ENCODE assay signal across 32 cellular contexts in genomic region chr5:98397081-98397480, GRCh38.
DNase-seq lines count a peak whose midpoint lies in the region; ATAC-seq and TF ChIP-seq lines count a peak whose summit lies in the region.
"Had no signal": no experiment of that assay in that cellular context is flagged by ENCODE, and none has a peak within 500 bp of the region (broad histone marks: within the 10 kb centered on the region; RNA-seq: fewer than 3 reads in every experiment).

No MANE protein-coding gene starts in this region.

- no peak overlapping the region for H2AFZ ChIP-seq in mammary epithelial cell (ENCODE audit: low read depth, low read length)

- no peaks in the 10 kb centered on the region for H3K36me3 ChIP-seq in mammary epithelial cell (ENCODE audit: insufficient read depth, low read length)
- H3K36me3 ChIP-seq in breast epithelium = no peaks in the 10 kb centered on the region
- H3K36me3 ChIP-seq in brain microvascular endothelial cell (replicated peaks) = no peaks in the 10 kb centered on the region
- H3K36me3 ChIP-seq in heart right ventricle = no peaks in the 10 kb centered on the region
- H3K36me3 ChIP-seq: heart left ventricle, left ventricle myocardium inferior had no signal

- peak; percentile 26 for DNase-seq in mammary epithelial cell
- DNase-seq in breast epithelium (ENCODE audit: low spot score in 2 of 2) = no peak
- peak; percentile 15 for DNase-seq in brain microvascular endothelial cell
- peak; percentile 21 for DNase-seq in fibroblast of villous mesenchyme (ENCODE audit: low read depth)
- DNase-seq in GM13977 (ENCODE audit: low spot score) = no peak
- no peak for DNase-seq in heart right ventricle
- DNase-seq: activated CD4-positive, alpha-beta T cell treated with anti-CD3 and anti-CD28 coated beads for 1 hour; activated naive CD4-positive, alpha-beta T cell treated with anti-CD3 and anti-CD28 coated beads, Interleukin-2, amount 10 ng/mL, durations not matched to agents 7 days and 5 days; activated T-cell treated with anti-CD3 and anti-CD28 coated beads, Interleukin-2, amount 50 U/mL, for 72 hours; body of pancreas; cortex of kidney; DMS 273 treated with DMSO at 0.1 percent for 48 hours; GDM1; H9; heart left ventricle; Kasumi-1; left ventricle myocardium inferior; mucosa of descending colon; NCI-H1092; NCI-H2029 treated with DMSO at 0.1 percent for 48 hours; NCI-H345; NCI-H82; OCI-M1; psoas muscle; SHP77; stimulated activated CD4-positive, alpha-beta T cell treated with anti-CD3 and anti-CD28 coated beads, Interleukin-4, amount 100 ng/mL, for 24 hours; trophoblast cell had no signal

- no peaks in the 10 kb centered on the region for H4K20me1 ChIP-seq in mammary epithelial cell (ENCODE audit: insufficient read depth, low read length)

- H3K9me3 ChIP-seq in mammary epithelial cell (replicated peaks; ENCODE audit: insufficient read depth, low read length) (no peaks in the 10 kb centered on the region), breast epithelium (no peaks in the 10 kb centered on the region), heart right ventricle (peaks cover 0 to 4% (median 0%) of the 10 kb centered on the region in 11 donors)
- H3K9me3 ChIP-seq: body of pancreas, heart left ventricle, mucosa of descending colon, psoas muscle had no signal

- no peak for TF ChIP-seq POLR2A in breast epithelium (IDR thresholded peaks at IDR 0.05)
- no peak for TF ChIP-seq POLR2A in GM18505 (IDR thresholded peaks at IDR 0.05; ENCODE audit: borderline replicate concordance, extremely low read depth, insufficient read depth, insufficient read length)

- intact Hi-C loops in mammary epithelial cell (cut with micrococcal nuclease) (no loop called here), breast epithelium (cut with DNase I; ENCODE audit: low total_unique reads) (no loop called here), heart right ventricle (cut with DNase I) (no loop called here)

- H3K9ac ChIP-seq in mammary epithelial cell (ENCODE audit: insufficient read depth, low read length) = no peak overlapping the region

- no peak overlapping the region for H3K4me2 ChIP-seq in mammary epithelial cell (ENCODE audit: insufficient read depth, low read depth, low read length)

- H3K27me3 ChIP-seq in mammary epithelial cell (ENCODE audit: insufficient read depth, low read length) (no peaks in the 10 kb centered on the region), breast epithelium (no peaks in the 10 kb centered on the region), brain microvascular endothelial cell (replicated peaks) (no peaks in the 10 kb centered on the region), heart right ventricle (no peaks in the 10 kb centered on the region)
- H3K27me3 ChIP-seq: body of pancreas, heart left ventricle had no signal

- dilution Hi-C loops in mammary epithelial cell (cut with HindIII; ENCODE audit: low sequenced_read_pairs) = no loop called here

- no peaks in the 10 kb centered on the region for H3K79me2 ChIP-seq in mammary epithelial cell (ENCODE audit: insufficient read depth, low read length)

- ATAC-seq in GM21723 (IDR thresholded peaks at IDR 0.05; ENCODE audit: unreplicated experiment) = no peak
- no peak for ATAC-seq in GM18505 (IDR thresholded peaks at IDR 0.05; ENCODE audit: unreplicated experiment)
- ATAC-seq in heart right ventricle = no peak
- ATAC-seq: activated T-cell treated with anti-CD3 and anti-CD28 coated beads, Interleukin-2, amount 50 U/mL, for 72 hours; body of pancreas; GM12878; heart left ventricle; mucosa of descending colon; psoas muscle had no signal

- H3K4me3 ChIP-seq in mammary epithelial cell (replicated peaks in 1 of 3; ENCODE audit: insufficient read depth in 1 of 3, low read depth in 2 of 3, low read length in 3 of 3) (no peak overlapping the region), breast epithelium (no peak overlapping the region), brain microvascular endothelial cell (ENCODE audit: low read depth, low read length) (no peak overlapping the region), fibroblast of villous mesenchyme (ENCODE audit: low read depth, low read length) (no peak overlapping the region), heart right ventricle (no peak overlapping the region)
- H3K4me3 ChIP-seq: body of pancreas, GM12878, heart left ventricle, left ventricle myocardium inferior, mucosa of descending colon, psoas muscle had no signal

- H3K4me1 ChIP-seq in mammary epithelial cell (ENCODE audit: insufficient read depth, low read length) = no peaks in the 10 kb centered on the region
- no peaks in the 10 kb centered on the region for H3K4me1 ChIP-seq in breast epithelium
- no peaks in the 10 kb centered on the region for H3K4me1 ChIP-seq in heart right ventricle
- H3K4me1 ChIP-seq: body of pancreas, heart left ventricle, left ventricle myocardium inferior, psoas muscle had no signal

- H3K27ac ChIP-seq in mammary epithelial cell (ENCODE audit: insufficient read depth, low read depth, low read length) (no peak overlapping the region), breast epithelium (no peak overlapping the region), brain microvascular endothelial cell (no peak overlapping the region), heart right ventricle (no peak overlapping the region)
- H3K27ac ChIP-seq: 22Rv1, body of pancreas, epithelial cell of prostate, heart left ventricle, left ventricle myocardium inferior, psoas muscle had no signal

- no TSS peak for BruUV-seq in mammary epithelial cell (replicated peaks; lab: Mats Ljungman, UMichigan)

- TF ChIP-seq CTCF in mammary epithelial cell (conservative IDR thresholded peaks at IDR 0.05 in 1 of 2, IDR thresholded peaks at IDR 0.05 in 1 of 2; ENCODE audit: extremely low read depth in 1 of 2, insufficient read depth in 1 of 2, low read depth in 1 of 2, low read length in 2 of 2) = no peak
- no peak for TF ChIP-seq CTCF in breast epithelium (IDR thresholded peaks at IDR 0.05)
- no peak for TF ChIP-seq CTCF in brain microvascular endothelial cell (IDR thresholded peaks at IDR 0.05; ENCODE audit: low read depth, low read length, missing control alignments)
- no peak for TF ChIP-seq CTCF in fibroblast of villous mesenchyme (IDR thresholded peaks at IDR 0.05; ENCODE audit: insufficient read depth, low read depth, low read length)
- no peak for TF ChIP-seq CTCF in GM13977 (IDR thresholded peaks at IDR 0.05; ENCODE audit: extremely low read depth, insufficient read depth, missing control alignments)
- TF ChIP-seq CTCF in heart right ventricle (IDR thresholded peaks at IDR 0.05) = no peak

- CTCF ChIA-PET in mammary epithelial cell (lab: Charles Lee; ENCODE audit: low non-redundant PET) = no interaction called here

- 8% methylated on average over 3 of the region's 3 CpGs for WGBS in mammary epithelial cell (ENCODE audit: low coverage, missing lambda C conversion rate)
- 66 to 77% methylated on average over 3 of the region's 3 CpGs for WGBS in heart right ventricle, 2 donors

- in situ Hi-C loops in mammary epithelial cell (cut with MboI; ENCODE audit: low sequenced_read_pairs in 2 of 2) (no loop called here), brain microvascular endothelial cell (cut with HindIII; ENCODE audit: low pct_ligation_motif_present, low sequenced_read_pairs) (no loop called here), GM13977 (cut with MboI; ENCODE audit: low pct_unique_long_range_greater_than_20kb, low sequenced_read_pairs, unreplicated experiment) (no loop called here)

Comparison
In these comparisons a context has a peak if more than half of its experiments do, and no peak if none do; other contexts are left out.
1. DNase-seq: peak in mammary epithelial cell (single experiment), brain microvascular endothelial cell (single experiment) and fibroblast of villous mesenchyme (single experiment); none in breast epithelium (0 of 2), GM13977 (single experiment) and heart right ventricle (0 of 2).